8 cellular contexts compared by ENCODE assay signal in genomic region chr12:116818948-116819832, GRCh38.
A peak's percentile ranks its signal among the peaks of the same experiment; 100 is the strongest.
DNase-seq lines count a peak whose midpoint lies in the region; ATAC-seq and TF ChIP-seq lines count a peak whose summit lies in the region.

No MANE protein-coding gene starts in this region.

- DNase-seq in NCI-H1694 (lab: John Stamatoyannopoulos, UW): peak; percentile 52
- DNase-seq in T-helper 2 cell: peak; percentile 78 to 90 (median 88)
- peak; percentile 55 to 96 for DNase-seq in ascending aorta (ENCODE audit: low spot score in 2 of 2)
- DNase-seq in hepatic stellate cell (ENCODE audit: low spot score): peak; percentile 97
- peak; percentile 94 to 97 for DNase-seq in aorta

- 0% methylated on average over 63 to 70 of the region's 70 CpGs for WGBS in aorta, 2 donors

- TF ChIP-seq CTCF in ascending aorta (IDR thresholded peaks at IDR 0.05): no peak

- H3K4me3 ChIP-seq in ascending aorta (peak overlapping the region; percentile 75 to 82), rectal smooth muscle tissue (ENCODE audit: low read length) (peak overlapping the region; percentile 92), aorta (ENCODE audit: low read length in 2 of 2) (peak overlapping the region; percentile 36 to 79)

- peak overlapping the region; percentile 92 to 97 for H3K27ac ChIP-seq in ascending aorta
- peak overlapping the region; percentile 96 for H3K27ac ChIP-seq in rectal smooth muscle tissue (ENCODE audit: low read depth, low read length)
- H3K27ac ChIP-seq in aorta (ENCODE audit: low read depth in 1 of 2, low read length in 2 of 2): peak overlapping the region in 1 of 2 donors; percentile 95

- H3K4me1 ChIP-seq in ascending aorta: peaks cover 3 to 9% of the 10 kb centered on the region in 2 donors
- peaks cover 4% of the 10 kb centered on the region for H3K4me1 ChIP-seq in rectal smooth muscle tissue (ENCODE audit: control insufficient read depth, insufficient read depth, low read length)
- H3K4me1 ChIP-seq in aorta (ENCODE audit: control insufficient read depth in 1 of 2, insufficient read depth in 2 of 2, low read length in 2 of 2): no peaks in the 10 kb centered on the region

- no peaks in the 10 kb centered on the region for H3K9me3 ChIP-seq in ascending aorta
- no peaks in the 10 kb centered on the region for H3K9me3 ChIP-seq in aorta (ENCODE audit: control insufficient read depth, low read length)

- ATAC-seq in GM18498 (IDR thresholded peaks at IDR 0.05; ENCODE audit: unreplicated experiment) (peak; percentile 91), HG02884 (IDR thresholded peaks at IDR 0.05; ENCODE audit: unreplicated experiment) (peak; percentile 76), aorta (ENCODE audit: low FRiP score) (peak; percentile 96)

- H3K9ac ChIP-seq in rectal smooth muscle tissue (ENCODE audit: low read length): peak overlapping the region; percentile 94

- H3K36me3 ChIP-seq in ascending aorta (no peaks in the 10 kb centered on the region), rectal smooth muscle tissue (ENCODE audit: control insufficient read depth, insufficient read depth, low read length) (no peaks in the 10 kb centered on the region), aorta (ENCODE audit: control insufficient read depth in 1 of 2, insufficient read depth in 2 of 2, low read length in 1 of 2) (no peaks in the 10 kb centered on the region)

- intact Hi-C loops in ascending aorta (cut with DNase I) (loop anchor here (1.0 to 2.0 kb wide), 2 partner anchors 46 to 81 kb away; partner anchors contain the start of genes RNFT2 and SPRING1), aorta (cut with DNase I) (loop anchor here in 1 of 2 donors (2.0 kb wide), 1 partner anchor 80 kb away; the partner anchor contains the start of genes RNFT2 and SPRING1)

- H3K27me3 ChIP-seq in ascending aorta (no peaks in the 10 kb centered on the region), rectal smooth muscle tissue (ENCODE audit: control insufficient read depth, insufficient read depth, low read length) (no peaks in the 10 kb centered on the region), aorta (ENCODE audit: control insufficient read depth in 1 of 2, insufficient read depth in 2 of 2, low read length in 1 of 2) (no peaks in the 10 kb centered on the region)
